Comparison of ENCODE assay signal across 15 cellular contexts in genomic region chr2:240325654-240326031, GRCh38.
A peak's percentile ranks its signal among the peaks of the same experiment; 100 is the strongest.
DNase-seq lines count a peak whose midpoint lies in the region; ATAC-seq lines count a peak whose summit lies in the region.
"Had no signal": no experiment of that assay in that cellular context is flagged by ENCODE, and none has a peak within 500 bp of the region (broad histone marks: within the 10 kb centered on the region; RNA-seq: fewer than 3 reads in every experiment).

No MANE protein-coding gene starts in this region.

- peak; percentile 73 for ATAC-seq in left ventricle myocardium superior
- ATAC-seq in GM21526 (IDR thresholded peaks at IDR 0.05; ENCODE audit: low FRiP score, unreplicated experiment), result no peak
- ATAC-seq: WTC11 had no signal

- DNase-seq in NCI-H748 (lab: John Stamatoyannopoulos, UW; ENCODE audit: unreplicated experiment) (peak; percentile 46), NCI-H748 treated with DMSO at 0.1 percent for 48 hours (lab: John Stamatoyannopoulos, UW) (no peak), astrocyte of the hippocampus (ENCODE audit: low read depth, low spot score) (peak; percentile 49), left ventricle myocardium superior (peak; percentile 69), substantia nigra (lab: John Stamatoyannopoulos, UW) (peak in 33 of 49 donors; percentile 1 to 92 (median 38)), DMS153 (lab: John Stamatoyannopoulos, UW) (no peak), DMS 273 treated with DMSO at 0.1 percent for 48 hours (lab: John Stamatoyannopoulos, UW) (no peak)
- DNase-seq: activated CD8-positive, alpha-beta memory T cell treated with anti-CD3 and anti-CD28 coated beads, Interleukin-2, amount 50 U/mL, for 48 hours; effector CD4-positive, alpha-beta T cell; nephron progenitor cell; spleen had no signal

- intact Hi-C loops in left ventricle myocardium superior (cut with micrococcal nuclease), result no loop called here

- no peak overlapping the region for H3K27ac ChIP-seq in substantia nigra (ENCODE audit: low read depth, low read length, poor library complexity, severe bottlenecking)
- H3K27ac ChIP-seq: gastrocnemius medialis, spleen, thoracic aorta had no signal

Comparison
In these comparisons a context has a peak if more than half of its experiments do, and no peak if none do; other contexts are left out.
1. DNase-seq: peak in NCI-H748 (single experiment), astrocyte of the hippocampus (single experiment), left ventricle myocardium superior (single experiment) and substantia nigra (33 of 49); none in NCI-H748 treated with DMSO at 0.1 percent for 48 hours (single experiment), DMS153 (single experiment) and DMS 273 treated with DMSO at 0.1 percent for 48 hours (single experiment).